Comparison of ENCODE assay signal across 1 cellular context in genomic region chr4:39046243-39046642, GRCh38.
TF ChIP-seq lines count a peak whose summit lies in the region.

No MANE protein-coding gene starts in this region.

TF ChIP-seq in K562, 482 proteins besides CTCF, POLR2A, EP300 and RAD21 (continues in another document):
- TF ChIP-seq CEBPB (tag; IDR thresholded peaks at IDR 0.05) (no peak), GTF2E2 (tag; IDR thresholded peaks at IDR 0.05) (no peak), ATF7 (IDR thresholded peaks at IDR 0.05) (peak; percentile 40; the same call in 1 of the 2 replicates), ATF3 (IDR thresholded peaks at IDR 0.05) (peak; percentile 81), ATF3 (CRISPR knock-in tag; conservative IDR thresholded peaks at IDR 0.05) (no peak), E2F8 (IDR thresholded peaks at IDR 0.05; ENCODE audit: low read depth, partially characterized antibody) (no peak), NFXL1 (CRISPR knock-in tag; IDR thresholded peaks at IDR 0.05) (no peak), HNRNPL (IDR thresholded peaks at IDR 0.05; ENCODE audit: low read depth, low read length) (no peak), FOXK1 (CRISPR knock-in tag; IDR thresholded peaks at IDR 0.05; ENCODE audit: borderline replicate concordance) (no peak), TRIM24 (IDR thresholded peaks at IDR 0.05) (no peak), ETV5 (CRISPR knock-in tag; IDR thresholded peaks at IDR 0.05; ENCODE audit: low read depth) (no peak), ZNF217 (CRISPR knock-in tag; IDR thresholded peaks at IDR 0.05) (no peak), SRSF3 (IDR thresholded peaks at IDR 0.05; ENCODE audit: insufficient read depth, low read length) (no peak), MED1 (CRISPR knock-in tag; IDR thresholded peaks at IDR 0.05; ENCODE audit: borderline replicate concordance) (no peak), ZNF445 (CRISPR knock-in tag; IDR thresholded peaks at IDR 0.05; ENCODE audit: low read depth) (no peak), NRF1 (conservative IDR thresholded peaks at IDR 0.05 in 1 of 2, IDR thresholded peaks at IDR 0.05 in 1 of 2) (no peak), ZNF707 (CRISPR knock-in tag; conservative IDR thresholded peaks at IDR 0.05) (no peak), SRSF7 (optimal IDR thresholded peaks at IDR 0.05; ENCODE audit: low read depth, low read length) (no peak), JUNB (CRISPR knock-in tag; conservative IDR thresholded peaks at IDR 0.05) (no peak), CEBPZ (IDR thresholded peaks at IDR 0.05; ENCODE audit: borderline replicate concordance, low read depth, low read length) (no peak), ELF1 (tag; IDR thresholded peaks at IDR 0.05) (no peak), PHB2 (IDR thresholded peaks at IDR 0.05; ENCODE audit: low read depth) (no peak), EP400 (IDR thresholded peaks at IDR 0.05) (no peak; the same call in 1 of the 2 replicates), ZFP30 (CRISPR knock-in tag; IDR thresholded peaks at IDR 0.05; ENCODE audit: borderline replicate concordance) (no peak), CTBP1 (IDR thresholded peaks at IDR 0.05; ENCODE audit: borderline replicate concordance) (no peak), GABPB1 (CRISPR knock-in tag; IDR thresholded peaks at IDR 0.05) (no peak), THRA (IDR thresholded peaks at IDR 0.05) (no peak), E2F5 (CRISPR knock-in tag; IDR thresholded peaks at IDR 0.05) (no peak), TCF7L2 (IDR thresholded peaks at IDR 0.05; ENCODE audit: low read depth, low read length) (no peak), HMGXB4 (CRISPR knock-in tag; IDR thresholded peaks at IDR 0.05) (no peak), HSF4 (CRISPR knock-in tag; IDR thresholded peaks at IDR 0.05; ENCODE audit: borderline replicate concordance) (no peak), GTF2F1 (IDR thresholded peaks at IDR 0.05; ENCODE audit: low read depth, low read length) (no peak), E2F1 (CRISPR knock-in tag; IDR thresholded peaks at IDR 0.05) (no peak), SNIP1 (IDR thresholded peaks at IDR 0.05; ENCODE audit: low read depth) (no peak), ZEB2 (IDR thresholded peaks at IDR 0.05) (0 out of 2 replicates have a peak, but pooled peaks have one; percentile 41), KLF6 (CRISPR knock-in tag; IDR thresholded peaks at IDR 0.05; ENCODE audit: borderline replicate concordance) (no peak), ZNF23 (CRISPR knock-in tag; IDR thresholded peaks at IDR 0.05) (no peak), BRD9 (IDR thresholded peaks at IDR 0.05; ENCODE audit: low read depth, partially characterized antibody) (peak; percentile 21), ZNF311 (CRISPR knock-in tag; IDR thresholded peaks at IDR 0.05) (no peak), GMEB1 (CRISPR knock-in tag; IDR thresholded peaks at IDR 0.05) (no peak), ZNF274 (IDR thresholded peaks at IDR 0.05; ENCODE audit: borderline replicate concordance, low read depth, low read length) (no peak), NR4A1 (CRISPR knock-in tag; IDR thresholded peaks at IDR 0.05) (no peak), NR4A1 (tag; IDR thresholded peaks at IDR 0.05) (no peak), ZBTB1 (CRISPR knock-in tag; IDR thresholded peaks at IDR 0.05; ENCODE audit: borderline replicate concordance, low read depth) (no peak), MBD1 (CRISPR knock-in tag; IDR thresholded peaks at IDR 0.05) (no peak), SLC30A9 (CRISPR knock-in tag; IDR thresholded peaks at IDR 0.05) (no peak), NCOA2 (IDR thresholded peaks at IDR 0.05; ENCODE audit: partially characterized antibody in 2 of 2) (no peak), CBFA2T3 (IDR thresholded peaks at IDR 0.05) (no peak), ZNF444 (CRISPR knock-in tag; IDR thresholded peaks at IDR 0.05) (no peak), GTF3C2 (IDR thresholded peaks at IDR 0.05; ENCODE audit: borderline replicate concordance, extremely low read depth, insufficient read length) (peak; percentile 51)
